ENCODE assay signal across 1 cellular context in the genomic region with DNA sequence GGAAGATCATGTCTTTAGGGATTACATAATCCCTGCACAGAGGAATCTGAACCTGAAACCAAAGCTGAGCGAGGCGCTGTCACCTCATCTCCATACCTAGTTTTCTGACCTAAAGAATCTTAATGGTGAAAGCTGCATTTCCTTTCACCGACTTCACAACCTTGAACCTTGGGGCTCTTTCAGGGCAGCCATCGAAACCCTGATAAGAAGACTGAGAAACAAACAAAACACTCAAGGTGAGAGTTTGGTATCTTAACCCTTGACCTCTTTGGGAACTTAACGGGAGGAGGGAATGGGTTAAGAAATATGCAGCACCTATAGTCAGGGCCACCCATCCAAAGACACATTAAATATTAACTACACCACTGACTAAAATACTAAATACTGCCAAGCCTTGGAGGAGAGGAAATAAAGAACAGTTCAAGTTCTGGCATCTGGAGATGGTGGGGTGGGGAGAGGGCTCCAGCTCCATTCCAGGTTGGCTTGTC.
TF ChIP-seq lines count a peak whose summit lies in the region.

No MANE protein-coding gene starts in this region.

TF ChIP-seq in WTC11, 78 proteins besides CTCF, POLR2A, EP300 and RAD21:
- TF ChIP-seq ZNF263 (CRISPR knock-in tag; IDR thresholded peaks at IDR 0.05; ENCODE audit: low read depth) = no peak
- TF ChIP-seq NR1H2 (CRISPR knock-in tag; IDR thresholded peaks at IDR 0.05) = no peak
- TF ChIP-seq, protein P1, sequence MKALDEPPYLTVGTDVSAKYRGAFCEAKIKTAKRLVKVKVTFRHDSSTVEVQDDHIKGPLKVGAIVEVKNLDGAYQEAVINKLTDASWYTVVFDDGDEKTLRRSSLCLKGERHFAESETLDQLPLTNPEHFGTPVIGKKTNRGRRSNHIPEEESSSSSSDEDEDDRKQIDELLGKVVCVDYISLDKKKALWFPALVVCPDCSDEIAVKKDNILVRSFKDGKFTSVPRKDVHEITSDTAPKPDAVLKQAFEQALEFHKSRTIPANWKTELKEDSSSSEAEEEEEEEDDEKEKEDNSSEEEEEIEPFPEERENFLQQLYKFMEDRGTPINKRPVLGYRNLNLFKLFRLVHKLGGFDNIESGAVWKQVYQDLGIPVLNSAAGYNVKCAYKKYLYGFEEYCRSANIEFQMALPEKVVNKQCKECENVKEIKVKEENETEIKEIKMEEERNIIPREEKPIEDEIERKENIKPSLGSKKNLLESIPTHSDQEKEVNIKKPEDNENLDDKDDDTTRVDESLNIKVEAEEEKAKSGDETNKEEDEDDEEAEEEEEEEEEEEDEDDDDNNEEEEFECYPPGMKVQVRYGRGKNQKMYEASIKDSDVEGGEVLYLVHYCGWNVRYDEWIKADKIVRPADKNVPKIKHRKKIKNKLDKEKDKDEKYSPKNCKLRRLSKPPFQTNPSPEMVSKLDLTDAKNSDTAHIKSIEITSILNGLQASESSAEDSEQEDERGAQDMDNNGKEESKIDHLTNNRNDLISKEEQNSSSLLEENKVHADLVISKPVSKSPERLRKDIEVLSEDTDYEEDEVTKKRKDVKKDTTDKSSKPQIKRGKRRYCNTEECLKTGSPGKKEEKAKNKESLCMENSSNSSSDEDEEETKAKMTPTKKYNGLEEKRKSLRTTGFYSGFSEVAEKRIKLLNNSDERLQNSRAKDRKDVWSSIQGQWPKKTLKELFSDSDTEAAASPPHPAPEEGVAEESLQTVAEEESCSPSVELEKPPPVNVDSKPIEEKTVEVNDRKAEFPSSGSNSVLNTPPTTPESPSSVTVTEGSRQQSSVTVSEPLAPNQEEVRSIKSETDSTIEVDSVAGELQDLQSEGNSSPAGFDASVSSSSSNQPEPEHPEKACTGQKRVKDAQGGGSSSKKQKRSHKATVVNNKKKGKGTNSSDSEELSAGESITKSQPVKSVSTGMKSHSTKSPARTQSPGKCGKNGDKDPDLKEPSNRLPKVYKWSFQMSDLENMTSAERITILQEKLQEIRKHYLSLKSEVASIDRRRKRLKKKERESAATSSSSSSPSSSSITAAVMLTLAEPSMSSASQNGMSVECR (CRISPR knock-in tag; IDR thresholded peaks at IDR 0.05; ENCODE audit: borderline replicate concordance) = no peak
- TF ChIP-seq ZNF121 (CRISPR knock-in tag; IDR thresholded peaks at IDR 0.05) = no peak
- TF ChIP-seq, protein P2, sequence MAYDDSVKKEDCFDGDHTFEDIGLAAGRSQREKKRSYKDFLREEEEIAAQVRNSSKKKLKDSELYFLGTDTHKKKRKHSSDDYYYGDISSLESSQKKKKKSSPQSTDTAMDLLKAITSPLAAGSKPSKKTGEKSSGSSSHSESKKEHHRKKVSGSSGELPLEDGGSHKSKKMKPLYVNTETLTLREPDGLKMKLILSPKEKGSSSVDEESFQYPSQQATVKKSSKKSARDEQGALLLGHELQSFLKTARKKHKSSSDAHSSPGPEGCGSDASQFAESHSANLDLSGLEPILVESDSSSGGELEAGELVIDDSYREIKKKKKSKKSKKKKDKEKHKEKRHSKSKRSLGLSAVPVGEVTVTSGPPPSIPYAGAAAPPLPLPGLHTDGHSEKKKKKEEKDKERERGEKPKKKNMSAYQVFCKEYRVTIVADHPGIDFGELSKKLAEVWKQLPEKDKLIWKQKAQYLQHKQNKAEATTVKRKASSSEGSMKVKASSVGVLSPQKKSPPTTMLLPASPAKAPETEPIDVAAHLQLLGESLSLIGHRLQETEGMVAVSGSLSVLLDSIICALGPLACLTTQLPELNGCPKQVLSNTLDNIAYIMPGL (CRISPR knock-in tag; IDR thresholded peaks at IDR 0.05) = no peak
- no peak for TF ChIP-seq PRRX2 (CRISPR knock-in tag; IDR thresholded peaks at IDR 0.05)
